In genomic region chr2:201978333-201978732, GRCh38 we compare ENCODE assay signal across 1 cellular context.
TF ChIP-seq lines count a peak whose summit lies in the region.

No MANE protein-coding gene starts in this region.

TF ChIP-seq in H1, 55 proteins besides CTCF, POLR2A, EP300 and RAD21 (continued from another document):
- TF ChIP-seq ATF2 (IDR thresholded peaks at IDR 0.05; ENCODE audit: low read length), result no peak
